33 cellular contexts compared by ENCODE assay signal in genomic region chr10:85916192-85916747, GRCh38.
DNase-seq lines count a peak whose midpoint lies in the region; ATAC-seq, FAIRE-seq and TF ChIP-seq lines count a peak whose summit lies in the region.
"Had no signal": no experiment of that assay in that cellular context is flagged by ENCODE, and none has a peak within 500 bp of the region (broad histone marks: within the 10 kb centered on the region; RNA-seq: fewer than 3 reads in every experiment).

No MANE protein-coding gene starts in this region.

- no peak overlapping the region for H3K4me3 ChIP-seq in GM23338
- H3K4me3 ChIP-seq in H1 (ENCODE audit: extremely low read depth in 1 of 4, insufficient read depth in 2 of 4, low read depth in 3 of 4, low read length in 4 of 4) = no peak overlapping the region
- H3K4me3 ChIP-seq in pancreas = no peak overlapping the region
- H3K4me3 ChIP-seq: esophagus squamous epithelium, GM12878, heart right ventricle, lung, mucosa of descending colon, SJCRH30, skin epidermis, upper lobe of right lung had no signal

- no peak overlapping the region for H4K8ac ChIP-seq in H1 (ENCODE audit: extremely low read depth, insufficient read depth, low read length)

- H3K36me3 Mint-ChIP-seq in GM23338 (ENCODE audit: low read depth) = peaks cover 5% of the 10 kb centered on the region; the same call in 1 of the 3 replicates
- H3K36me3 Mint-ChIP-seq: CD4-positive, CD25-positive, alpha-beta regulatory T cell; natural killer cell; stimulated activated naive B cell treated with anti-CD40 and anti-IgM and Interleukin-4, amounts not matched to agents 10 μg/mL and 1 μg/mL and 100 μg/mL, for 72 hours had no signal

- no peaks in the 10 kb centered on the region for H3K9me2 ChIP-seq in GM23338 (ENCODE audit: insufficient read depth)

- H2AFZ ChIP-seq in GM23338 (no peak overlapping the region), H1 (ENCODE audit: low read length) (no peak overlapping the region)

- H3K23me2 ChIP-seq in H1 (ENCODE audit: low read depth, low read length) = peaks cover 5% of the 10 kb centered on the region; the same call in 1 of the 2 replicates

- H2BK15ac ChIP-seq in H1 (ENCODE audit: low read length) = no peak overlapping the region

- H3K4me2 ChIP-seq in GM23338 = no peak overlapping the region
- H3K4me2 ChIP-seq in H1 (ENCODE audit: insufficient read depth in 1 of 2, low read depth in 2 of 2, low read length in 2 of 2) = no peak overlapping the region

- no peak overlapping the region for H4K5ac ChIP-seq in H1 (ENCODE audit: insufficient read length, low read depth, low read length)

- no peak overlapping the region for H3K23ac ChIP-seq in H1 (ENCODE audit: insufficient read length)

- H2BK120ac ChIP-seq in H1 (replicated peaks; ENCODE audit: low read depth, low read length) = no peak overlapping the region

- H3K27ac ChIP-seq in GM23338 (ENCODE audit: low read depth) (no peak overlapping the region), H1 (ENCODE audit: low read depth, low read length) (no peak overlapping the region), pancreas (no peak overlapping the region)
- H3K27ac ChIP-seq: esophagus squamous epithelium, foreskin keratinocyte, heart right ventricle, SJCRH30, skin epidermis, upper lobe of right lung had no signal

- intact Hi-C loops in pancreas (cut with DNase I) = no loop called here

- H3K4me1 ChIP-seq in GM23338 (ENCODE audit: insufficient read depth) = no peaks in the 10 kb centered on the region; the same call in 1 of the 2 replicates
- peaks cover 0 to 12% (median 5%) of the 10 kb centered on the region in 4 experiments; a peak in 5 of 7 replicates for H3K4me1 ChIP-seq in H1 (replicated peaks in 1 of 4; ENCODE audit: control insufficient read depth in 3 of 4, insufficient read depth in 4 of 4, low read length in 3 of 4)
- no peaks in the 10 kb centered on the region for H3K4me1 ChIP-seq in pancreas
- H3K4me1 ChIP-seq: foreskin keratinocyte, SJCRH30, upper lobe of right lung had no signal

- POLR2A ChIA-PET in H1 (lab: Charles Lee; ENCODE audit: partially characterized antibody) = no interaction called here

- H4K91ac ChIP-seq in H1 (replicated peaks; ENCODE audit: insufficient read length, low read length) = no peak overlapping the region

- H3K4ac ChIP-seq in H1 (replicated peaks; ENCODE audit: insufficient read length, low read depth, low read length) = no peak overlapping the region

- H3K27ac Mint-ChIP-seq in GM23338 = no peak overlapping the region
- H3K27ac Mint-ChIP-seq: activated CD4-positive, alpha-beta memory T cell treated with anti-CD3 and anti-CD28 coated beads, Interleukin-2, amount 10 ng/mL, durations not matched to agents 7 days and 5 days; CD4-positive, CD25-positive, alpha-beta regulatory T cell; natural killer cell; stimulated activated naive B cell treated with anti-CD40 and anti-IgM and Interleukin-4, amounts not matched to agents 10 μg/mL and 1 μg/mL and 100 μg/mL, for 72 hours had no signal

- no peaks in the 10 kb centered on the region for H3F3A ChIP-seq in GM23338 (replicated peaks; ENCODE audit: low read depth)

- no peak overlapping the region for H3K4me3 Mint-ChIP-seq in GM23338
- H3K4me3 Mint-ChIP-seq: activated CD4-positive, alpha-beta memory T cell treated with anti-CD3 and anti-CD28 coated beads, Interleukin-2, amount 10 ng/mL, durations not matched to agents 7 days and 5 days; CD4-positive, CD25-positive, alpha-beta regulatory T cell; natural killer cell; stimulated activated naive B cell treated with anti-CD40 and anti-IgM and Interleukin-4, amounts not matched to agents 10 μg/mL and 1 μg/mL and 100 μg/mL, for 72 hours had no signal

- H2AK5ac ChIP-seq in H1 (ENCODE audit: low read depth, low read length) = no peak overlapping the region

- DNase-seq in DMS79 treated with DMSO at 0.1 percent for 48 hours (lab: John Stamatoyannopoulos, UW) = peak; percentile 28
- DNase-seq in DMS79 (lab: John Stamatoyannopoulos, UW) = no peak
- peak; percentile 2 for DNase-seq in GM23338 (ENCODE audit: low spot score)
- DNase-seq in H1 (ENCODE audit: low read depth in 1 of 2, low spot score in 2 of 2) = no peak
- peak; percentile 56 for DNase-seq in retina
- no peak for DNase-seq in C1 segment of cervical spinal cord (lab: John Stamatoyannopoulos, UW)
- no peak for DNase-seq in SHP77 treated with DMSO at 0.1 percent for 48 hours (lab: John Stamatoyannopoulos, UW)
- DNase-seq in pancreas = no peak
- DNase-seq: 8988T; activated CD4-positive, alpha-beta memory T cell treated with anti-CD3 and anti-CD28 coated beads, Interleukin-2, amount 10 ng/mL, durations not matched to agents 7 days and 5 days; activated CD4-positive, CD25-positive, alpha-beta regulatory T cell treated with anti-CD3 and anti-CD28 coated beads, Interleukin-2, amount 50 U/mL, for 72 hours; activated CD8-positive, alpha-beta memory T cell treated with anti-CD3 and anti-CD28 coated beads, Interleukin-2, amount 50 U/mL, for 4 hours; activated naive CD4-positive, alpha-beta T cell treated with Interleukin-2 at 50 U/mL for 16 hours; CD4-positive, CD25-positive, alpha-beta regulatory T cell; central memory CD4-positive, alpha-beta T cell; EL; esophagus squamous epithelium; foreskin keratinocyte; IMR-90; mucosa of descending colon; natural killer cell; NCI-H82; SJCRH30; stimulated activated naive B cell treated with anti-CD40 and anti-IgM and Interleukin-4, amounts not matched to agents 10 μg/mL and 1 μg/mL and 100 μg/mL, for 72 hours; T-helper 1 cell; upper lobe of right lung had no signal

- no peak overlapping the region for H2BK20ac ChIP-seq in H1 (ENCODE audit: low read length)

- peaks cover 7% of the 10 kb centered on the region for H3K27me3 Mint-ChIP-seq in GM23338 (ENCODE audit: insufficient read depth, low read depth, poor library complexity)
- H3K27me3 Mint-ChIP-seq: activated CD4-positive, alpha-beta memory T cell treated with anti-CD3 and anti-CD28 coated beads, Interleukin-2, amount 10 ng/mL, durations not matched to agents 7 days and 5 days; CD4-positive, CD25-positive, alpha-beta regulatory T cell had no signal

- TF ChIP-seq POLR2A in H1 (IDR thresholded peaks at IDR 0.05; ENCODE audit: control extremely low read depth in 1 of 2, low read depth in 2 of 2, low read length in 2 of 2) = no peak

- H2BK5ac ChIP-seq in H1 (ENCODE audit: low read depth, low read length) = no peak overlapping the region

- TF ChIP-seq CTCF in GM23338 (conservative IDR thresholded peaks at IDR 0.05; ENCODE audit: low read depth in 2 of 2) = no peak
- TF ChIP-seq CTCF in H1 (IDR thresholded peaks at IDR 0.05; ENCODE audit: control extremely low read depth in 1 of 3, insufficient read depth in 1 of 3, low read depth in 1 of 3, low read length in 3 of 3) = no peak
- no peak for TF ChIP-seq CTCF in pancreas (IDR thresholded peaks at IDR 0.05)

- FAIRE-seq in H1 (lab: Jason Lieb, UNC) (no peak), pancreas (lab: Jason Lieb, UNC) (no peak)
- FAIRE-seq: D721Med, endometrium, GM12878, TTC549 had no signal

- peaks cover 58% of the 10 kb centered on the region for H3K9me3 Mint-ChIP-seq in GM23338
- H3K9me3 Mint-ChIP-seq: activated CD4-positive, alpha-beta memory T cell treated with anti-CD3 and anti-CD28 coated beads, Interleukin-2, amount 10 ng/mL, durations not matched to agents 7 days and 5 days; natural killer cell; stimulated activated naive B cell treated with anti-CD40 and anti-IgM and Interleukin-4, amounts not matched to agents 10 μg/mL and 1 μg/mL and 100 μg/mL, for 72 hours had no signal

- H3K14ac ChIP-seq in H1 (ENCODE audit: insufficient read length) = no peak overlapping the region

- no peaks in the 10 kb centered on the region for H3K9me3 ChIP-seq in H1 (ENCODE audit: insufficient read depth in 2 of 2, low read depth in 1 of 2, low read length in 1 of 2)
- no peaks in the 10 kb centered on the region for H3K9me3 ChIP-seq in pancreas
- H3K9me3 ChIP-seq: esophagus squamous epithelium, heart right ventricle, mucosa of descending colon, SJCRH30, upper lobe of right lung had no signal

- no peak overlapping the region for H3K56ac ChIP-seq in H1 (replicated peaks; ENCODE audit: insufficient read length, low read depth, low read length)

- 80% methylated on average over 8 of the region's 8 CpGs; no CpG with 5 or more reads in 1 of the 2 experiments for WGBS in H1 (ENCODE audit: extremely low coverage in 1 of 2, insufficient coverage in 1 of 2, insufficient read length in 1 of 2, insufficient replicate concordance in 2 of 2, low coverage in 1 of 2, low lambda C conversion rate in 2 of 2, missing lambda C conversion rate in 1 of 2), 2 experiments
- 67 to 70% methylated on average over 8 of the region's 8 CpGs for WGBS in pancreas, 2 donors

- no peak overlapping the region; a peak in 1 of 7 replicates for H3K9ac ChIP-seq in H1 (replicated peaks in 1 of 4; ENCODE audit: extremely low read depth in 1 of 4, low read depth in 3 of 4, low read length in 3 of 4)

- H4K20me1 ChIP-seq in GM23338 (replicated peaks; ENCODE audit: insufficient read depth) (no peaks in the 10 kb centered on the region), H1 (replicated peaks in 1 of 2; ENCODE audit: control insufficient read depth in 1 of 2, insufficient read depth in 2 of 2, low read length in 2 of 2) (peaks cover 0 to 3% of the 10 kb centered on the region in 2 experiments)

- H3K18ac ChIP-seq in H1 (ENCODE audit: extremely low read depth, low read length) = no peak overlapping the region

- peaks cover 10% of the 10 kb centered on the region for H3K4me1 Mint-ChIP-seq in GM23338
- H3K4me1 Mint-ChIP-seq: activated CD4-positive, alpha-beta memory T cell treated with anti-CD3 and anti-CD28 coated beads, Interleukin-2, amount 10 ng/mL, durations not matched to agents 7 days and 5 days; CD4-positive, CD25-positive, alpha-beta regulatory T cell; natural killer cell; stimulated activated naive B cell treated with anti-CD40 and anti-IgM and Interleukin-4, amounts not matched to agents 10 μg/mL and 1 μg/mL and 100 μg/mL, for 72 hours had no signal

- no peak overlapping the region for H2BK12ac ChIP-seq in H1 (ENCODE audit: low read depth, low read length)

- ATAC-seq in GM23338 (peak; percentile 71), pancreas (no peak)
- ATAC-seq: foreskin keratinocyte; GM12878; mucosa of descending colon; natural killer cell; stimulated activated naive B cell treated with anti-CD40 and anti-IgM and Interleukin-4, amounts not matched to agents 10 μg/mL and 1 μg/mL and 100 μg/mL, for 72 hours; upper lobe of right lung had no signal

- no peaks in the 10 kb centered on the region for H3K79me1 ChIP-seq in H1 (ENCODE audit: low read depth, low read length)

- no peak for TF ChIP-seq RAD21 in H1 (IDR thresholded peaks at IDR 0.05 in 1 of 2, conservative IDR thresholded peaks at IDR 0.05 in 1 of 2; ENCODE audit: low read depth in 2 of 2, low read length in 2 of 2)

- CTCF ChIA-PET in H1 (lab: Charles Lee; ENCODE audit: partially characterized antibody) = interaction anchor here (0.6 to 1.0 kb wide), 4 partner anchors 12 to 159 kb away, joined by 3 read pairs; no protein-coding TSS in a partner anchor

- no peaks in the 10 kb centered on the region for H3K36me3 ChIP-seq in GM23338 (ENCODE audit: insufficient read depth)
- H3K36me3 ChIP-seq in H1 (ENCODE audit: control insufficient read depth in 2 of 4, insufficient read depth in 4 of 4, low read length in 3 of 4) = no peaks in the 10 kb centered on the region; a peak in 1 of 8 replicates
- H3K36me3 ChIP-seq in pancreas = no peaks in the 10 kb centered on the region
- H3K36me3 ChIP-seq: esophagus squamous epithelium, heart right ventricle, SJCRH30, upper lobe of right lung had no signal

- TF ChIP-seq EP300 in H1 (IDR thresholded peaks at IDR 0.05; ENCODE audit: borderline replicate concordance in 1 of 2, low read depth in 2 of 2, low read length in 2 of 2) = no peak

- H3K79me2 ChIP-seq in GM23338 (replicated peaks; ENCODE audit: insufficient read depth) (no peaks in the 10 kb centered on the region), H1 (ENCODE audit: control insufficient read depth in 1 of 2, insufficient read depth in 2 of 2, low read length in 2 of 2) (no peaks in the 10 kb centered on the region)

- H3K27me3 ChIP-seq in GM23338 (ENCODE audit: insufficient read depth) (no peaks in the 10 kb centered on the region), H1 (replicated peaks in 1 of 4; ENCODE audit: control insufficient read depth in 3 of 4, extremely low read depth in 1 of 4, insufficient read depth in 3 of 4, low read length in 3 of 4) (no peaks in the 10 kb centered on the region), pancreas (no peaks in the 10 kb centered on the region)
- H3K27me3 ChIP-seq: esophagus squamous epithelium, foreskin keratinocyte, SJCRH30, upper lobe of right lung had no signal

Comparison
In these comparisons a context has a peak if more than half of its experiments do, and no peak if none do; other contexts are left out.
1. DNase-seq: peak in DMS79 treated with DMSO at 0.1 percent for 48 hours (single experiment), GM23338 (single experiment) and retina (single experiment); none in DMS79 (single experiment), H1 (0 of 2), C1 segment of cervical spinal cord (0 of 14), SHP77 treated with DMSO at 0.1 percent for 48 hours (single experiment) and pancreas (0 of 6).